8 cellular contexts compared by ENCODE assay signal in the genomic region with DNA sequence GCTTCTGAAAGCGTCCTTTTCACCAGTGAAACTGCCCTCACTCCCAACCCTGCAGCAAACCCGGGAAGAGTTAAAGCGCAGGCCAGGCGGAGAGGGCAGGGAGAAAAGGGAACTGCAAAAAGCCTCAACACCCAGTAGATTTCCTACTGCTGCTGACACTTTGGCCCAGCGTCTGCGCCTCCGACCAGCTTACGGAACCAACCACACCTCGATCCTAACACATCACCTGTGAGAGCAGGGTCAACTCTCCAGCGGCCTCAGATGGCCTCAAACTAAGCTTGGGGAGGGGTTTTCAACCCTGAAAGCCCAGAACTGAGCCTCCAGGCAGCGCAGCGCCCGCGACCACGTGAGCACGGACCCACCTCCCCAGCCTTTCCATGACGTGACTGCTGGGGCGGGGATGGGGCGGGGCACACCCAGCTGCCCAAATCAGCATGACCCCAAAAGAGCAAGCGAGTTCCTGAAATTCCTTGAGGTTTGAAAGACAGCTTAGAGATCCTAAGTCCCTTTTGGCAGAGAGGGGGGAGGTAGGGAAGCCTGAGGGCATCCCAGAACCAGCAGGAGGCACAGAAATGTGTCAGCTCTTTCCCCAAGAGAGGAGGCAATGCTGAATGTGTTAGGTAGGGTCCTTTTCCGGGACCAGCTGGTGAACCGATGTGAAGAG. TPM values are rescaled to one million over a fixed set of nuclear protein-coding genes. Genes with fewer than 3 reads are reported as not detected.
DNase-seq lines count a peak whose midpoint lies in the region; ATAC-seq and TF ChIP-seq lines count a peak whose summit lies in the region.

No MANE protein-coding gene starts in this region.

- peak overlapping the region; percentile 74 for H3K4me3 Mint-ChIP-seq in T-helper 1 cell treated with Interleukin-12 subunit alpha and Interleukin-12 subunit beta and Interleukin-4 antibody, amounts not matched to agents 30 μg/mL and 1 μg/mL, for 36 hours
- peak overlapping the region; percentile 72 for H3K4me3 Mint-ChIP-seq in progenitor cell of endocrine pancreas (ENCODE audit: low read depth)

- intact Hi-C loops in right cardiac atrium (cut with DNase I) = no loop called here

- peaks cover 8% of the 10 kb centered on the region for H3K36me3 Mint-ChIP-seq in T-helper 1 cell treated with Interleukin-12 subunit alpha and Interleukin-12 subunit beta and Interleukin-4 antibody, amounts not matched to agents 30 μg/mL and 1 μg/mL, for 36 hours (ENCODE audit: low read depth)
- H3K36me3 Mint-ChIP-seq in progenitor cell of endocrine pancreas (ENCODE audit: insufficient read depth) = no peaks in the 10 kb centered on the region

- H3K4me1 ChIP-seq in right cardiac atrium (ENCODE audit: control insufficient read depth, insufficient read depth, low read length) (peaks cover 46% of the 10 kb centered on the region), upper lobe of left lung (peaks cover 64 to 84% (median 72%) of the 10 kb centered on the region in 4 donors)

- peak in 1 of 4 donors; percentile 73 for TF ChIP-seq EP300 in upper lobe of left lung (IDR thresholded peaks at IDR 0.05)

- no peaks in the 10 kb centered on the region for H3K9me3 ChIP-seq in right cardiac atrium (ENCODE audit: control insufficient read depth, low read length)
- H3K9me3 ChIP-seq in upper lobe of left lung = no peaks in the 10 kb centered on the region

- H3K36me3 ChIP-seq in upper lobe of left lung = no peaks in the 10 kb centered on the region

- peak overlapping the region; percentile 95 for H3K27ac Mint-ChIP-seq in T-helper 1 cell treated with Interleukin-12 subunit alpha and Interleukin-12 subunit beta and Interleukin-4 antibody, amounts not matched to agents 30 μg/mL and 1 μg/mL, for 36 hours
- H3K27ac Mint-ChIP-seq in progenitor cell of endocrine pancreas = peak overlapping the region; percentile 90

- 2% methylated on average over 22 of the region's 22 CpGs for WGBS in right cardiac atrium
- 12 to 27% methylated on average over 14 to 22 of the region's 22 CpGs for WGBS in upper lobe of left lung, 2 donors

- H3K27ac ChIP-seq in angular gyrus (ENCODE audit: low read depth, low read length) (peak overlapping the region; percentile 96), right cardiac atrium (ENCODE audit: low read length) (peak overlapping the region; percentile 98), upper lobe of left lung (peak overlapping the region; percentile 87 to 94 (median 91))

- peak in 2 of 4 donors; percentile 61 to 81 for TF ChIP-seq POLR2A in upper lobe of left lung (IDR thresholded peaks at IDR 0.05)

- no peaks in the 10 kb centered on the region for H3K9me3 Mint-ChIP-seq in T-helper 1 cell treated with Interleukin-12 subunit alpha and Interleukin-12 subunit beta and Interleukin-4 antibody, amounts not matched to agents 30 μg/mL and 1 μg/mL, for 36 hours
- H3K9me3 Mint-ChIP-seq in progenitor cell of endocrine pancreas (ENCODE audit: low read depth) = no peaks in the 10 kb centered on the region

- TF ChIP-seq CTCF in progenitor cell of endocrine pancreas (IDR thresholded peaks at IDR 0.05; ENCODE audit: unreplicated experiment) (no peak), upper lobe of left lung (IDR thresholded peaks at IDR 0.05) (peak in 3 of 6 experiments; percentile 4)

- H3K27me3 ChIP-seq in right cardiac atrium (ENCODE audit: control insufficient read depth, insufficient read depth) (no peaks in the 10 kb centered on the region), upper lobe of left lung (no peaks in the 10 kb centered on the region)

- H3K4me3 ChIP-seq in right cardiac atrium (ENCODE audit: low read length) (peak overlapping the region; percentile 41), upper lobe of left lung (peak overlapping the region; percentile 26 to 48 (median 43))

- ATAC-seq in GM18502 (IDR thresholded peaks at IDR 0.05; ENCODE audit: poor library complexity, unreplicated experiment) = peak; percentile 57
- peak; percentile 49 for ATAC-seq in HG03039 (IDR thresholded peaks at IDR 0.05; ENCODE audit: unreplicated experiment)
- ATAC-seq in right cardiac atrium = peak; percentile 90 to 92
- ATAC-seq in upper lobe of left lung (ENCODE audit: low FRiP score in 2 of 2) = peak; percentile 91 to 93

- peak; percentile 87 to 95 (median 95) for DNase-seq in right cardiac atrium
- DNase-seq in progenitor cell of endocrine pancreas (ENCODE audit: low spot score, unreplicated experiment) = peak; percentile 42
- DNase-seq in upper lobe of left lung = peak; percentile 92 to 96
- DNase-seq in DMS79 (lab: John Stamatoyannopoulos, UW) = no peak

- H3K27me3 Mint-ChIP-seq in T-helper 1 cell treated with Interleukin-12 subunit alpha and Interleukin-12 subunit beta and Interleukin-4 antibody, amounts not matched to agents 30 μg/mL and 1 μg/mL, for 36 hours (ENCODE audit: low read depth) = no peaks in the 10 kb centered on the region
- peaks cover 15% of the 10 kb centered on the region for H3K27me3 Mint-ChIP-seq in progenitor cell of endocrine pancreas

- H3K4me1 Mint-ChIP-seq in T-helper 1 cell treated with Interleukin-12 subunit alpha and Interleukin-12 subunit beta and Interleukin-4 antibody, amounts not matched to agents 30 μg/mL and 1 μg/mL, for 36 hours (ENCODE audit: low read depth) = peaks cover 83% of the 10 kb centered on the region
- H3K4me1 Mint-ChIP-seq in progenitor cell of endocrine pancreas (ENCODE audit: low read depth) = peaks cover 9% of the 10 kb centered on the region

RNA-seq across cellular contexts. Expression of a gene that starts 59.1 kb away (rescaled TPM):
- total RNA-seq in right cardiac atrium = 10 to 100 TPM in 2 of 4 donors, 1 to 10 TPM in 2; 9.6 to 15.4 (median 11.1) TPM
- 9.6 TPM for polyA plus RNA-seq in right cardiac atrium
- 9.3 and 9.8 TPM in 2 replicates for total RNA-seq in progenitor cell of endocrine pancreas
- total RNA-seq in upper lobe of left lung = 10 to 100 TPM; 19.8 to 62.9 (median 45.8) TPM
